ENCODE assay signal across 16 cellular contexts in genomic region chr12:117365072-117365616, GRCh38.
"Had no signal": no experiment of that assay in that cellular context is flagged by ENCODE, and none has a peak within 500 bp of the region (broad histone marks: within the 10 kb centered on the region; RNA-seq: fewer than 3 reads in every experiment).

No MANE protein-coding gene starts in this region.

- DNase-seq: activated CD4-positive, alpha-beta T cell treated with anti-CD3 and anti-CD28 coated beads for 1 hour; activated CD4-positive, alpha-beta T cell treated with anti-CD3 and anti-CD28 coated beads, Interleukin-2, amount 50 U/mL, for 1 hour; activated CD8-positive, alpha-beta T cell treated with anti-CD3 and anti-CD28 coated beads, Interleukin-2, amount 10 ng/mL, durations not matched to agents 7 days and 5 days; activated gamma-delta T cell treated with Interleukin-2 at 50 U/mL for 16 hours; anterior cingulate cortex; body of pancreas; heart left ventricle; mucosa of descending colon; nephron progenitor cell; small intestine; stimulated activated CD4-positive, alpha-beta T cell treated with anti-CD3 and anti-CD28 coated beads, Interleukin-15, amount 100 ng/mL, for 24 hours; testis; trophoblast cell; uterus had no signal

- ATAC-seq: activated CD8-positive, alpha-beta T cell treated with anti-CD3 and anti-CD28 coated beads, Interleukin-2, amount 10 ng/mL, durations not matched to agents 7 days and 5 days; body of pancreas; heart left ventricle; mucosa of descending colon; sciatic nerve; stimulated activated memory B cell treated with anti-CD40 and anti-IgM and Interleukin-4, amounts not matched to agents 10 μg/mL and 1 μg/mL and 100 μg/mL, for 72 hours had no signal
